8 cellular contexts compared by ENCODE assay signal in the genomic region with DNA sequence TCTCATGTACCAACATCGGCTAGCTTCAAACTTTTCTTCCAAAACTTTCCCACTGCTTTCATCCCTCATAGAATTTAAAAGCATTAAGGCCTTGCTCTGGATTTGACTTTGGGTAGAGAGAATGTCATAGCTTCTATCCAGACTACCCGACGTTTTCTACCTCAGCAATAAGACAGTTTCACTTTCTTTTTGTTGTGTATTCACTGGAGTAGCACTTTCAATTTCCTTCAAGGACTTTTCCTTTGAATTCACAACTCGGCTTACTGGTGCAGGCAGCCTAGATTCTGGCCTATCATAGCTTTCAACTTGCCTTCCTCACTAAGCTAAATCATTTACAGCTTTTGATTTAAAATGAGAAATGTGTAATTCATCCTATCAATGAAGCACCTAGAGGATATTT.
DNase-seq lines count a peak whose midpoint lies in the region; ATAC-seq, FAIRE-seq and TF ChIP-seq lines count a peak whose summit lies in the region.

No MANE protein-coding gene starts in this region.

- H2AFZ ChIP-seq in SK-N-SH (ENCODE audit: low read depth), result no peak overlapping the region

- no peaks in the 10 kb centered on the region for H4K20me1 ChIP-seq in SK-N-SH (ENCODE audit: insufficient read depth)

- no peaks in the 10 kb centered on the region; a peak in 1 of 4 replicates for H3K4me1 ChIP-seq in SK-N-SH (ENCODE audit: control insufficient read depth in 1 of 2, insufficient read depth in 2 of 2, low read depth in 1 of 2, low read length in 1 of 2)

- in situ Hi-C loops in ACHN (cut with HindIII; ENCODE audit: low pct_ligation_motif_present, low pct_unique_long_range_greater_than_20kb, low sequenced_read_pairs), result no loop called here

- H3K79me2 ChIP-seq in SK-N-SH (ENCODE audit: insufficient read depth), result no peaks in the 10 kb centered on the region

- no peak overlapping the region for H3K27ac Mint-ChIP-seq in activated CD4-positive, alpha-beta memory T cell treated with anti-CD3 and anti-CD28 coated beads for 36 hours

- WGBS in SK-N-SH (ENCODE audit: low lambda C conversion rate), result 62% methylated on average over 4 of the region's 4 CpGs

- H3K9me3 Mint-ChIP-seq in activated CD4-positive, alpha-beta memory T cell treated with anti-CD3 and anti-CD28 coated beads for 36 hours, result no peaks in the 10 kb centered on the region

- peak overlapping the region; percentile 40 for H3K4me3 Mint-ChIP-seq in activated CD4-positive, alpha-beta memory T cell treated with anti-CD3 and anti-CD28 coated beads for 36 hours

- no peaks in the 10 kb centered on the region for H3K9me2 ChIP-seq in SK-N-SH

- FAIRE-seq in GM12891 (lab: Jason Lieb, UNC), result no peak

- TF ChIP-seq POLR2A in GM12891 (IDR thresholded peaks at IDR 0.05; ENCODE audit: low read depth, low read length), result no peak

- no peaks in the 10 kb centered on the region for H3K36me3 Mint-ChIP-seq in activated CD4-positive, alpha-beta memory T cell treated with anti-CD3 and anti-CD28 coated beads for 36 hours

- peaks cover 5% of the 10 kb centered on the region for H3F3A ChIP-seq in SK-N-SH (replicated peaks; ENCODE audit: insufficient read depth)

- TF ChIP-seq RAD21 in SK-N-SH (IDR thresholded peaks at IDR 0.05; ENCODE audit: low read length), result no peak

- H3K4me1 Mint-ChIP-seq in activated CD4-positive, alpha-beta memory T cell treated with anti-CD3 and anti-CD28 coated beads for 36 hours (ENCODE audit: low read depth), result peaks cover 12% of the 10 kb centered on the region

- ATAC-seq in left lobe of liver, result peak; percentile 80
- no peak for ATAC-seq in esophagus mucosa
- ATAC-seq in GM19467 (IDR thresholded peaks at IDR 0.05; ENCODE audit: unreplicated experiment), result no peak

- H3K4me3 ChIP-seq in SK-N-SH (ENCODE audit: low read depth in 2 of 2, low read length in 1 of 2), result no peak overlapping the region

- H3K9ac ChIP-seq in SK-N-SH, result no peak overlapping the region

- CTCF ChIA-PET in activated CD4-positive, alpha-beta memory T cell treated with anti-CD3 and anti-CD28 coated beads for 36 hours (lab: Charles Lee), result no interaction called here
- CTCF ChIA-PET in SK-N-SH (lab: Yijun Ruan, JAX), result interaction anchor here (0.9 kb wide), 1 partner anchor 9 kb away, joined by 4 read pairs; no protein-coding TSS in a partner anchor

- no peak for TF ChIP-seq EP300 in SK-N-SH (IDR thresholded peaks at IDR 0.05; ENCODE audit: borderline replicate concordance in 1 of 2, low read depth in 1 of 2, low read length in 1 of 2)

- H3K36me3 ChIP-seq in SK-N-SH (replicated peaks in 1 of 2; ENCODE audit: control insufficient read depth in 1 of 2, insufficient read depth in 2 of 2, low read length in 1 of 2), result no peaks in the 10 kb centered on the region

- TF ChIP-seq CTCF in SK-N-SH (IDR thresholded peaks at IDR 0.05), result no peak

- H3K27ac ChIP-seq in SK-N-SH (ENCODE audit: low read depth in 2 of 2, low read length in 1 of 2), result no peak overlapping the region

- POLR2A ChIA-PET in activated CD4-positive, alpha-beta memory T cell treated with anti-CD3 and anti-CD28 coated beads for 36 hours (lab: Charles Lee), result no interaction called here
- POLR2A ChIA-PET in SK-N-SH (lab: Yijun Ruan, JAX), result no interaction called here

- intact Hi-C loops in activated CD4-positive, alpha-beta memory T cell treated with anti-CD3 and anti-CD28 coated beads for 36 hours (cut with micrococcal nuclease), result no loop called here

- no peaks in the 10 kb centered on the region for H3K27me3 ChIP-seq in SK-N-SH (ENCODE audit: insufficient read depth)

- peak; percentile 78 for DNase-seq in ACHN
- DNase-seq in H4 (ENCODE audit: low spot score), result peak; percentile 53
- no peak for DNase-seq in activated CD4-positive, alpha-beta memory T cell treated with anti-CD3 and anti-CD28 coated beads for 36 hours
- no peak for DNase-seq in left lobe of liver (ENCODE audit: low spot score)
- no peak for DNase-seq in SK-N-SH
- no peak for DNase-seq in GM12891 (ENCODE audit: insufficient read length, low spot score)

- H3K9me3 ChIP-seq in SK-N-SH, result no peaks in the 10 kb centered on the region

- no peaks in the 10 kb centered on the region for H3K27me3 Mint-ChIP-seq in activated CD4-positive, alpha-beta memory T cell treated with anti-CD3 and anti-CD28 coated beads for 36 hours

- no peak overlapping the region for H3K4me2 ChIP-seq in SK-N-SH

TF ChIP-seq in SK-N-SH, 30 proteins besides CTCF, POLR2A, EP300 and RAD21:
- TF ChIP-seq, protein P1, sequence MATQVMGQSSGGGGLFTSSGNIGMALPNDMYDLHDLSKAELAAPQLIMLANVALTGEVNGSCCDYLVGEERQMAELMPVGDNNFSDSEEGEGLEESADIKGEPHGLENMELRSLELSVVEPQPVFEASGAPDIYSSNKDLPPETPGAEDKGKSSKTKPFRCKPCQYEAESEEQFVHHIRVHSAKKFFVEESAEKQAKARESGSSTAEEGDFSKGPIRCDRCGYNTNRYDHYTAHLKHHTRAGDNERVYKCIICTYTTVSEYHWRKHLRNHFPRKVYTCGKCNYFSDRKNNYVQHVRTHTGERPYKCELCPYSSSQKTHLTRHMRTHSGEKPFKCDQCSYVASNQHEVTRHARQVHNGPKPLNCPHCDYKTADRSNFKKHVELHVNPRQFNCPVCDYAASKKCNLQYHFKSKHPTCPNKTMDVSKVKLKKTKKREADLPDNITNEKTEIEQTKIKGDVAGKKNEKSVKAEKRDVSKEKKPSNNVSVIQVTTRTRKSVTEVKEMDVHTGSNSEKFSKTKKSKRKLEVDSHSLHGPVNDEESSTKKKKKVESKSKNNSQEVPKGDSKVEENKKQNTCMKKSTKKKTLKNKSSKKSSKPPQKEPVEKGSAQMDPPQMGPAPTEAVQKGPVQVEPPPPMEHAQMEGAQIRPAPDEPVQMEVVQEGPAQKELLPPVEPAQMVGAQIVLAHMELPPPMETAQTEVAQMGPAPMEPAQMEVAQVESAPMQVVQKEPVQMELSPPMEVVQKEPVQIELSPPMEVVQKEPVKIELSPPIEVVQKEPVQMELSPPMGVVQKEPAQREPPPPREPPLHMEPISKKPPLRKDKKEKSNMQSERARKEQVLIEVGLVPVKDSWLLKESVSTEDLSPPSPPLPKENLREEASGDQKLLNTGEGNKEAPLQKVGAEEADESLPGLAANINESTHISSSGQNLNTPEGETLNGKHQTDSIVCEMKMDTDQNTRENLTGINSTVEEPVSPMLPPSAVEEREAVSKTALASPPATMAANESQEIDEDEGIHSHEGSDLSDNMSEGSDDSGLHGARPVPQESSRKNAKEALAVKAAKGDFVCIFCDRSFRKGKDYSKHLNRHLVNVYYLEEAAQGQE (IDR thresholded peaks at IDR 0.05; ENCODE audit: low read depth, low read length), result no peak
- TF ChIP-seq EZH2phosphoT487 (IDR thresholded peaks at IDR 0.05; ENCODE audit: borderline replicate concordance, low read depth) (no peak), TEAD4 (IDR thresholded peaks at IDR 0.05; ENCODE audit: borderline replicate concordance, insufficient read depth) (no peak)

TF ChIP-seq in GM12891, 5 proteins besides CTCF, POLR2A, EP300 and RAD21:
- TF ChIP-seq POU2F2 (IDR thresholded peaks at IDR 0.05; ENCODE audit: low read depth, low read length) (no peak), SPI1 (IDR thresholded peaks at IDR 0.05; ENCODE audit: low read depth, low read length) (no peak), PAX5 (IDR thresholded peaks at IDR 0.05; ENCODE audit: insufficient read depth, low read length, severe bottlenecking) (no peak), TAF1 (IDR thresholded peaks at IDR 0.05; ENCODE audit: low read depth, low read length) (no peak), POLR2AphosphoS5 (IDR thresholded peaks at IDR 0.05; ENCODE audit: low read depth, low read length) (no peak)

Comparison
In these comparisons a context has a peak if more than half of its experiments do, and no peak if none do; other contexts are left out.
1. DNase-seq: peak in ACHN (single experiment) and H4 (single experiment); none in activated CD4-positive, alpha-beta memory T cell treated with anti-CD3 and anti-CD28 coated beads for 36 hours (single experiment), left lobe of liver (single experiment), SK-N-SH (single experiment) and GM12891 (single experiment).